In the genomic region with DNA sequence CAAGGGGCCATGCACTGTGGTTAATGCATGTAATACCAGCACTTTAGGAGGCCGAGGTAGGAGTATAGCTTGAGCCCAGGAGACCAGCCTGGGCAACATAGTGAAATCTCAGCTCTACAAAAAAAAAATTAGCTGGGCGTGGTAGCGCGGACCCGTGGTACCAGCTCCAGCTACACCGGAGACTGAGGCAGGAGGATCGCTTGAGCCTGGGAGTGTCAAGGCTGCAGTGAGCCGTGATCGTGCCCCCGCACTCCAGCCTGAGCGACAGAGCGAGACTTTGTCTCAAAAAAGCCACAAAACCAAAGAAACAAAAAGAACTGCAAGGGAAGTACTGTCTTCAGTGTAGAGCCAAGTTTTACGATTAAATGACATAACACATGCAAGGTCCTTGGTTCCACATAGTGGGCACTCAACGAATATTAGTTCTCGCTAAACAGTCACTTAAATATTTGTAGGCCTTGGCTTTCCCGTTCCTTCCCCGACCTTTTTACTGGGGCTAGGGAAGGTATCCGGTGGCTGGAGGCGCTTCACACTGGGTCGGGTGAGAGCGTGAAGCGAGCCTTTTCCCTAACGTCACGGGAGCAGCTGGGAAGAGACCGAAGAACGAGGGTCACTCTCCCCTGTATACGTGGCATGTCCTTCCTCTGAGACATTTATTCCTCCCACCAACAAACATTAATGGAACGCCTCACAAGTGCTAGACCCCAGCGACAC, we compare ENCODE assay signal across 1 cellular context.
TF ChIP-seq lines count a peak whose summit lies in the region.

No MANE protein-coding gene starts in this region.

TF ChIP-seq in IMR-90, 13 proteins besides CTCF, POLR2A, EP300 and RAD21 (continued from another document):
- TF ChIP-seq, protein P1, sequence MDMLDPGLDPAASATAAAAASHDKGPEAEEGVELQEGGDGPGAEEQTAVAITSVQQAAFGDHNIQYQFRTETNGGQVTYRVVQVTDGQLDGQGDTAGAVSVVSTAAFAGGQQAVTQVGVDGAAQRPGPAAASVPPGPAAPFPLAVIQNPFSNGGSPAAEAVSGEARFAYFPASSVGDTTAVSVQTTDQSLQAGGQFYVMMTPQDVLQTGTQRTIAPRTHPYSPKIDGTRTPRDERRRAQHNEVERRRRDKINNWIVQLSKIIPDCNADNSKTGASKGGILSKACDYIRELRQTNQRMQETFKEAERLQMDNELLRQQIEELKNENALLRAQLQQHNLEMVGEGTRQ (IDR thresholded peaks at IDR 0.05; ENCODE audit: low read depth, low read length) = no peak; the same call in 1 of the 2 replicates
- TF ChIP-seq CHD1 (IDR thresholded peaks at IDR 0.05; ENCODE audit: low read depth, low read length) = no peak
- TF ChIP-seq CEBPB (IDR thresholded peaks at IDR 0.05; ENCODE audit: low read depth, low read length) = no peak
TF ChIP-seq in IMR-90: peak in this region for 0.
